1 cellular context compared by ENCODE assay signal in the genomic region with DNA sequence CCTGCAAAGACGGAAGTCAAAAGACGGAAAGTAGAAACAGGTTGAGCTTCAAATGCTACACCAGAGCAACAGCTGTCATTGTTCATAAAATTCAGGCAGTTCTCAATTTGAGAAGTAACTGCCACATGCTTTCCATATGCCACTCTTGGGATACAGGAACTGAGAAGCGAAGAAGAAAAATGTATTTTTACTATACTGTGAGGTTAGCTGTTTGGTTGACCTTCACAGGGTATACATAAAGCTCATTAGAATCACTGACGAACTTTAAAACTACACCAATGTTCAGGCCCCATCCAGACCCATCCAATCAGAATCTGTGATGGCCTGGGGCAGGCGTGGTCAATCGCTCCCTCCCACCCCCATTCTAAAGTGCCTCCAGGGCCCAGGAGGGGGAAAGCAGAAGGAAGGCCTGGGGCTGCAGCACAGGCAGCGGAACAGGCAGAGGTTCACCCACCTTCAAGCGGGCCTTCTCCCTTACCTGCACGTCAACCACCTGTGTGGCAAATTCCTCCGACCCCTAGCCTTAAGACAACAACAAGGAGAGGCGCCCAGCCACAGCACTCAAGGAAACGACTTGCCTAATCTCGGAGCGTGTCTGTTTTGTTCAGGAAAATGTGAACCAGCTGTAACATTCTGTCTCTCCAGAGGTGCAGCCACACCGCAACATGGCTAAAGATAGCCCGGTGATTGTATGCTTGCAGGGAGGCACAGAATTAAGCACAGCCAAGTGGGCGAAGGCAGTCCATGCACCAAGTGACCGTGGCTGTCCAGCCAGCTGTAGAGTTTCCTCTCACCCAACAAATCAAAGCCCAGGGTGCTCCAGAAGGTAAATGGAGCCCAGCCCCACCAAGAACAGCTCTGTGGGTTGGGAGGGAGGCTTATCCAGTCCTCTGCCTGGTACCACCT.
TF ChIP-seq lines count a peak whose summit lies in the region.

No MANE protein-coding gene starts in this region.

TF ChIP-seq in SK-N-SH treated with all-trans-retinoic acid at 6 μM for 48 hours, 23 proteins besides CTCF, POLR2A, EP300 and RAD21 (continued from another document):
- TF ChIP-seq, protein P1, sequence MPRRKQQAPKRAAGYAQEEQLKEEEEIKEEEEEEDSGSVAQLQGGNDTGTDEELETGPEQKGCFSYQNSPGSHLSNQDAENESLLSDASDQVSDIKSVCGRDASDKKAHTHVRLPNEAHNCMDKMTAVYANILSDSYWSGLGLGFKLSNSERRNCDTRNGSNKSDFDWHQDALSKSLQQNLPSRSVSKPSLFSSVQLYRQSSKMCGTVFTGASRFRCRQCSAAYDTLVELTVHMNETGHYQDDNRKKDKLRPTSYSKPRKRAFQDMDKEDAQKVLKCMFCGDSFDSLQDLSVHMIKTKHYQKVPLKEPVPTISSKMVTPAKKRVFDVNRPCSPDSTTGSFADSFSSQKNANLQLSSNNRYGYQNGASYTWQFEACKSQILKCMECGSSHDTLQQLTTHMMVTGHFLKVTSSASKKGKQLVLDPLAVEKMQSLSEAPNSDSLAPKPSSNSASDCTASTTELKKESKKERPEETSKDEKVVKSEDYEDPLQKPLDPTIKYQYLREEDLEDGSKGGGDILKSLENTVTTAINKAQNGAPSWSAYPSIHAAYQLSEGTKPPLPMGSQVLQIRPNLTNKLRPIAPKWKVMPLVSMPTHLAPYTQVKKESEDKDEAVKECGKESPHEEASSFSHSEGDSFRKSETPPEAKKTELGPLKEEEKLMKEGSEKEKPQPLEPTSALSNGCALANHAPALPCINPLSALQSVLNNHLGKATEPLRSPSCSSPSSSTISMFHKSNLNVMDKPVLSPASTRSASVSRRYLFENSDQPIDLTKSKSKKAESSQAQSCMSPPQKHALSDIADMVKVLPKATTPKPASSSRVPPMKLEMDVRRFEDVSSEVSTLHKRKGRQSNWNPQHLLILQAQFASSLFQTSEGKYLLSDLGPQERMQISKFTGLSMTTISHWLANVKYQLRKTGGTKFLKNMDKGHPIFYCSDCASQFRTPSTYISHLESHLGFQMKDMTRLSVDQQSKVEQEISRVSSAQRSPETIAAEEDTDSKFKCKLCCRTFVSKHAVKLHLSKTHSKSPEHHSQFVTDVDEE (CRISPR knock-in tag; IDR thresholded peaks at IDR 0.05), result no peak
- TF ChIP-seq ARNTL (CRISPR knock-in tag; IDR thresholded peaks at IDR 0.05; ENCODE audit: borderline replicate concordance, low read depth) (no peak), ZNF70 (CRISPR knock-in tag; IDR thresholded peaks at IDR 0.05) (no peak), ISL1 (CRISPR knock-in tag; IDR thresholded peaks at IDR 0.05) (no peak), ZC3H10 (CRISPR knock-in tag; IDR thresholded peaks at IDR 0.05) (no peak), ZNF8 (CRISPR knock-in tag; IDR thresholded peaks at IDR 0.05) (no peak), GLIS3 (CRISPR knock-in tag; IDR thresholded peaks at IDR 0.05) (no peak), SNAI2 (CRISPR knock-in tag; IDR thresholded peaks at IDR 0.05) (no peak), ZFP3 (CRISPR knock-in tag; IDR thresholded peaks at IDR 0.05) (no peak)
- TF ChIP-seq, protein P2, sequence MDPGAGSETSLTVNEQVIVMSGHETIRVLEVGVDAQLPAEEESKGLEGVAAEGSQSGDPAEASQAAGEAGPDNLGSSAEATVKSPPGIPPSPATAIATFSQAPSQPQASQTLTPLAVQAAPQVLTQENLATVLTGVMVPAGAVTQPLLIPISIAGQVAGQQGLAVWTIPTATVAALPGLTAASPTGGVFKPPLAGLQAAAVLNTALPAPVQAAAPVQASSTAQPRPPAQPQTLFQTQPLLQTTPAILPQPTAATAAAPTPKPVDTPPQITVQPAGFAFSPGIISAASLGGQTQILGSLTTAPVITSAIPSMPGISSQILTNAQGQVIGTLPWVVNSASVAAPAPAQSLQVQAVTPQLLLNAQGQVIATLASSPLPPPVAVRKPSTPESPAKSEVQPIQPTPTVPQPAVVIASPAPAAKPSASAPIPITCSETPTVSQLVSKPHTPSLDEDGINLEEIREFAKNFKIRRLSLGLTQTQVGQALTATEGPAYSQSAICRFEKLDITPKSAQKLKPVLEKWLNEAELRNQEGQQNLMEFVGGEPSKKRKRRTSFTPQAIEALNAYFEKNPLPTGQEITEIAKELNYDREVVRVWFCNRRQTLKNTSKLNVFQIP (CRISPR knock-in tag; IDR thresholded peaks at IDR 0.05; ENCODE audit: borderline replicate concordance, low read depth), result no peak
TF ChIP-seq in SK-N-SH treated with all-trans-retinoic acid at 6 μM for 48 hours: peak in this region for 0.
